11 cellular contexts compared by ENCODE assay signal in genomic region chr14:39641224-39641623, GRCh38.
DNase-seq lines count a peak whose midpoint lies in the region; ATAC-seq lines count a peak whose summit lies in the region.
"Had no signal": no experiment of that assay in that cellular context is flagged by ENCODE, and none has a peak within 500 bp of the region (broad histone marks: within the 10 kb centered on the region; RNA-seq: fewer than 3 reads in every experiment).

No MANE protein-coding gene starts in this region.

- no peak for ATAC-seq in activated CD4-positive, alpha-beta T cell treated with anti-CD3 and anti-CD28 coated beads for 36 hours
- peak; percentile 91 for ATAC-seq in GM19467 (IDR thresholded peaks at IDR 0.05; ENCODE audit: unreplicated experiment)
- peak; percentile 62 for ATAC-seq in HG03460 (IDR thresholded peaks at IDR 0.05; ENCODE audit: unreplicated experiment)
- no peak for ATAC-seq in HG03521 (IDR thresholded peaks at IDR 0.05; ENCODE audit: unreplicated experiment)
- ATAC-seq in GM21390 (IDR thresholded peaks at IDR 0.05; ENCODE audit: unreplicated experiment): no peak

- peak overlapping the region; percentile 51 for H3K27ac Mint-ChIP-seq in activated CD4-positive, alpha-beta T cell treated with anti-CD3 and anti-CD28 coated beads for 36 hours

- intact Hi-C loops in activated CD4-positive, alpha-beta T cell treated with anti-CD3 and anti-CD28 coated beads for 36 hours (cut with DNase I, micrococcal nuclease): no loop called here

- peaks cover 3% of the 10 kb centered on the region for H3K36me3 Mint-ChIP-seq in activated CD4-positive, alpha-beta T cell treated with anti-CD3 and anti-CD28 coated beads for 36 hours (ENCODE audit: low read depth)

- H3K27me3 Mint-ChIP-seq in activated CD4-positive, alpha-beta T cell treated with anti-CD3 and anti-CD28 coated beads for 36 hours: no peaks in the 10 kb centered on the region

- H3K4me1 Mint-ChIP-seq in activated CD4-positive, alpha-beta T cell treated with anti-CD3 and anti-CD28 coated beads for 36 hours: no peaks in the 10 kb centered on the region

- POLR2A ChIA-PET in activated CD4-positive, alpha-beta T cell treated with anti-CD3 and anti-CD28 coated beads for 36 hours (lab: Charles Lee): no interaction called here

- no peak overlapping the region for H3K4me3 Mint-ChIP-seq in activated CD4-positive, alpha-beta T cell treated with anti-CD3 and anti-CD28 coated beads for 36 hours

- DNase-seq in activated CD4-positive, alpha-beta T cell treated with anti-CD3 and anti-CD28 coated beads for 36 hours: no peak
- DNase-seq in activated CD4-positive, alpha-beta T cell treated with anti-CD3 and anti-CD28 coated beads, Interleukin-2, amount 50 U/mL, for 1 hour: no peak
- DNase-seq in kidney tubule cell (ENCODE audit: low spot score): peak; percentile 32
- DNase-seq in AG08395 (ENCODE audit: low spot score): no peak
- DNase-seq: NCI-H1092 treated with DMSO at 0.1 percent for 48 hours; NCI-H510A treated with DMSO at 0.1 percent for 48 hours; stimulated activated CD4-positive, alpha-beta T cell treated with anti-CD3 and anti-CD28 coated beads, Interleukin-12 subunit alpha, Interleukin-12 subunit beta, amount 100 ng/mL, for 4 hours had no signal

- CTCF ChIA-PET in activated CD4-positive, alpha-beta T cell treated with anti-CD3 and anti-CD28 coated beads for 36 hours (lab: Charles Lee): no interaction called here

- peaks cover 19% of the 10 kb centered on the region for H3K9me3 Mint-ChIP-seq in activated CD4-positive, alpha-beta T cell treated with anti-CD3 and anti-CD28 coated beads for 36 hours (ENCODE audit: low read depth)

Comparison
In these comparisons a context has a peak if more than half of its experiments do, and no peak if none do; other contexts are left out.
1. ATAC-seq: peak in GM19467 (single experiment) and HG03460 (single experiment); none in activated CD4-positive, alpha-beta T cell treated with anti-CD3 and anti-CD28 coated beads for 36 hours (single experiment), HG03521 (single experiment) and GM21390 (single experiment).